1 cellular context compared by ENCODE assay signal in the genomic region with DNA sequence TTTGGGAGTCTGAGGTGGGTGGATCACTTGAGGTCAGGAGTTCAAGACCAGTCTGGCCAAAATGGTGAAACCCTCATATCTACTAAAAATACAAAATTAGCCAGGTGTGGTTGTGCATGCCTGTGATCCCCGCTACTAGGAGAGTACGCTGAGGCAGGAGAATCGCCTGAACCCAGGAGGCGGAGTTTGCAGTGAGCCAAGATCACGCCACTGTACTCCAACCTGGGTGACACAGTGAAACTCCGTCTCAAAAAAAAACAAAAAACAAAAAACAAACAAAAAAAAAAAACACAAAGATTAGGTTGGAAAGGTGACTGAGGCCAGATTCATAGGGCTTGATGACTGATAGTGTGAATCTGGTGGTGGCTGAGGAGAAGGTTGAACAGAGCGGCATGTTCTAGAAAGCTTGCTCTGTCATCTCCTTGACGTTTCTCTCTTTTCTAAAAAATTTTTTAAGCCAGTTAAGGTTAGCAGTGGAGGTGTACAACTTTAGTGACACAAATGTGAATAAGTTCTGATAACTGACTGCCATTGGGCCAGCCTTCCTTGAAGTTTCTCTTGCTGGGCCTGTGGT.
A peak's percentile ranks its signal among the peaks of the same experiment; 100 is the strongest.
TF ChIP-seq lines count a peak whose summit lies in the region.

No MANE protein-coding gene starts in this region.

TF ChIP-seq in HepG2, 621 proteins besides CTCF, POLR2A, EP300 and RAD21:
- TF ChIP-seq, protein P1, sequence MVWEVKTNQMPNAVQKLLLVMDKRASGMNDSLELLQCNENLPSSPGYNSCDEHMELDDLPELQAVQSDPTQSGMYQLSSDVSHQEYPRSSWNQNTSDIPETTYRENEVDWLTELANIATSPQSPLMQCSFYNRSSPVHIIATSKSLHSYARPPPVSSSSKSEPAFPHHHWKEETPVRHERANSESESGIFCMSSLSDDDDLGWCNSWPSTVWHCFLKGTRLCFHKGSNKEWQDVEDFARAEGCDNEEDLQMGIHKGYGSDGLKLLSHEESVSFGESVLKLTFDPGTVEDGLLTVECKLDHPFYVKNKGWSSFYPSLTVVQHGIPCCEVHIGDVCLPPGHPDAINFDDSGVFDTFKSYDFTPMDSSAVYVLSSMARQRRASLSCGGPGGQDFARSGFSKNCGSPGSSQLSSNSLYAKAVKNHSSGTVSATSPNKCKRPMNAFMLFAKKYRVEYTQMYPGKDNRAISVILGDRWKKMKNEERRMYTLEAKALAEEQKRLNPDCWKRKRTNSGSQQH (CRISPR knock-in tag; IDR thresholded peaks at IDR 0.05; ENCODE audit: low read depth) = no peak
- TF ChIP-seq ZNF446 (CRISPR knock-in tag; IDR thresholded peaks at IDR 0.05) (no peak), ZNF343 (CRISPR knock-in tag; IDR thresholded peaks at IDR 0.05) (no peak), FOXC1 (CRISPR knock-in tag; IDR thresholded peaks at IDR 0.05; ENCODE audit: borderline replicate concordance) (peak; percentile 20; the same call in 1 of the 2 replicates), CEBPG (CRISPR knock-in tag; IDR thresholded peaks at IDR 0.05) (no peak), NBN (conservative IDR thresholded peaks at IDR 0.05) (no peak), ZNF605 (CRISPR knock-in tag; IDR thresholded peaks at IDR 0.05) (peak; percentile 28; the same call in 1 of the 2 replicates), ZNF441 (CRISPR knock-in tag; IDR thresholded peaks at IDR 0.05; ENCODE audit: borderline replicate concordance) (peak; percentile 95), ARNTL (CRISPR knock-in tag; IDR thresholded peaks at IDR 0.05) (0 out of 2 replicates have a peak, but pooled peaks have one; percentile 25), MBNL3 (CRISPR knock-in tag; conservative IDR thresholded peaks at IDR 0.05) (no peak), FOXP1 (IDR thresholded peaks at IDR 0.05) (no peak), FOXP1 (CRISPR knock-in tag; IDR thresholded peaks at IDR 0.05) (0 out of 2 replicates have a peak, but pooled peaks have one; percentile 12)
- TF ChIP-seq, protein P2, sequence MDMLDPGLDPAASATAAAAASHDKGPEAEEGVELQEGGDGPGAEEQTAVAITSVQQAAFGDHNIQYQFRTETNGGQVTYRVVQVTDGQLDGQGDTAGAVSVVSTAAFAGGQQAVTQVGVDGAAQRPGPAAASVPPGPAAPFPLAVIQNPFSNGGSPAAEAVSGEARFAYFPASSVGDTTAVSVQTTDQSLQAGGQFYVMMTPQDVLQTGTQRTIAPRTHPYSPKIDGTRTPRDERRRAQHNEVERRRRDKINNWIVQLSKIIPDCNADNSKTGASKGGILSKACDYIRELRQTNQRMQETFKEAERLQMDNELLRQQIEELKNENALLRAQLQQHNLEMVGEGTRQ (IDR thresholded peaks at IDR 0.05; ENCODE audit: low read depth, low read length) = no peak
- TF ChIP-seq, protein P2 (CRISPR knock-in tag; IDR thresholded peaks at IDR 0.05; ENCODE audit: borderline replicate concordance) = 0 out of 2 replicates have a peak, but pooled peaks have one; percentile 24
- TF ChIP-seq, protein P3, sequence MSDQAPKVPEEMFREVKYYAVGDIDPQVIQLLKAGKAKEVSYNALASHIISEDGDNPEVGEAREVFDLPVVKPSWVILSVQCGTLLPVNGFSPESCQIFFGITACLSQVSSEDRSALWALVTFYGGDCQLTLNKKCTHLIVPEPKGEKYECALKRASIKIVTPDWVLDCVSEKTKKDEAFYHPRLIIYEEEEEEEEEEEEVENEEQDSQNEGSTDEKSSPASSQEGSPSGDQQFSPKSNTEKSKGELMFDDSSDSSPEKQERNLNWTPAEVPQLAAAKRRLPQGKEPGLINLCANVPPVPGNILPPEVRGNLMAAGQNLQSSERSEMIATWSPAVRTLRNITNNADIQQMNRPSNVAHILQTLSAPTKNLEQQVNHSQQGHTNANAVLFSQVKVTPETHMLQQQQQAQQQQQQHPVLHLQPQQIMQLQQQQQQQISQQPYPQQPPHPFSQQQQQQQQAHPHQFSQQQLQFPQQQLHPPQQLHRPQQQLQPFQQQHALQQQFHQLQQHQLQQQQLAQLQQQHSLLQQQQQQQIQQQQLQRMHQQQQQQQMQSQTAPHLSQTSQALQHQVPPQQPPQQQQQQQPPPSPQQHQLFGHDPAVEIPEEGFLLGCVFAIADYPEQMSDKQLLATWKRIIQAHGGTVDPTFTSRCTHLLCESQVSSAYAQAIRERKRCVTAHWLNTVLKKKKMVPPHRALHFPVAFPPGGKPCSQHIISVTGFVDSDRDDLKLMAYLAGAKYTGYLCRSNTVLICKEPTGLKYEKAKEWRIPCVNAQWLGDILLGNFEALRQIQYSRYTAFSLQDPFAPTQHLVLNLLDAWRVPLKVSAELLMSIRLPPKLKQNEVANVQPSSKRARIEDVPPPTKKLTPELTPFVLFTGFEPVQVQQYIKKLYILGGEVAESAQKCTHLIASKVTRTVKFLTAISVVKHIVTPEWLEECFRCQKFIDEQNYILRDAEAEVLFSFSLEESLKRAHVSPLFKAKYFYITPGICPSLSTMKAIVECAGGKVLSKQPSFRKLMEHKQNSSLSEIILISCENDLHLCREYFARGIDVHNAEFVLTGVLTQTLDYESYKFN (CRISPR knock-in tag; conservative IDR thresholded peaks at IDR 0.05) = 0 out of 2 replicates have a peak, but pooled peaks have one; percentile 39
- TF ChIP-seq, protein P4, sequence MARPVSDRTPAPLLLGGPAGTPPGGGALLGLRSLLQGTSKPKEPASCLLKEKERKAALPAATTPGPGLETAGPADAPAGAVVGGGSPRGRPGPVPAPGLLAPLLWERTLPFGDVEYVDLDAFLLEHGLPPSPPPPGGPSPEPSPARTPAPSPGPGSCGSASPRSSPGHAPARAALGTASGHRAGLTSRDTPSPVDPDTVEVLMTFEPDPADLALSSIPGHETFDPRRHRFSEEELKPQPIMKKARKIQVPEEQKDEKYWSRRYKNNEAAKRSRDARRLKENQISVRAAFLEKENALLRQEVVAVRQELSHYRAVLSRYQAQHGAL (CRISPR knock-in tag; IDR thresholded peaks at IDR 0.05; ENCODE audit: not compliant biosample characterization) = no peak
